6 cellular contexts compared by ENCODE assay signal in genomic region chr7:143772738-143773468, GRCh38. TPM values are rescaled to one million over a fixed set of nuclear protein-coding genes. Genes with fewer than 3 reads are reported as not detected.
"Had no signal": no experiment of that assay in that cellular context is flagged by ENCODE, and none has a peak within 500 bp of the region (broad histone marks: within the 10 kb centered on the region; RNA-seq: fewer than 3 reads in every experiment).

No MANE protein-coding gene starts in this region.

RNA-seq across cellular contexts. Expression of gene CTAGE6, which starts 15.4 kb away (rescaled TPM):
- total RNA-seq: HT-29, LHCN-M2, MCF 10A, PC-9, Right ventricle myocardium inferior, SJSA1 had no signal
